8 cellular contexts compared by ENCODE assay signal in genomic region chr19:56403261-56403660, GRCh38. TPM values are rescaled to one million over a fixed set of nuclear protein-coding genes. Genes with fewer than 3 reads are reported as not detected.
A peak's percentile ranks its signal among the peaks of the same experiment; 100 is the strongest.
DNase-seq lines count a peak whose midpoint lies in the region; ATAC-seq and TF ChIP-seq lines count a peak whose summit lies in the region.

No MANE protein-coding gene starts in this region.

- no peaks in the 10 kb centered on the region for H3F3A ChIP-seq in GM23338 (replicated peaks; ENCODE audit: low read depth)

- H3K4me3 ChIP-seq in AG04450 (ENCODE audit: low read depth, low read length) (peak overlapping the region; percentile 96), GM23338 (peak overlapping the region; percentile 88), iPS-18a (ENCODE audit: low read length) (peak overlapping the region; percentile 86)

- POLR2A ChIA-PET in AG04450 (lab: Yijun Ruan, JAX), result interaction anchor here (0.6 to 1.1 kb wide), 7 partner anchors 10 to 1171 kb away, joined by 3 to 5 read pairs (median 3); partner anchors contain the start of genes ZNF582, ZNF71 and ZNF787

- H3K36me3 ChIP-seq in GM23338 (ENCODE audit: insufficient read depth) (peaks cover 19% of the 10 kb centered on the region), iPS-18a (ENCODE audit: control insufficient read depth, low read depth, low read length) (peaks cover 6% of the 10 kb centered on the region)

- H3K9me3 ChIP-seq in AG04450 (ENCODE audit: control insufficient read depth, insufficient read depth, low read length) (peaks cover 46% of the 10 kb centered on the region), iPS-18a (ENCODE audit: control insufficient read depth, low read depth, low read length) (peaks cover 10% of the 10 kb centered on the region)

- H3K4me3 Mint-ChIP-seq in GM23338, result peak overlapping the region; percentile 94
- peak overlapping the region; percentile 93 for H3K4me3 Mint-ChIP-seq in activated T-helper 1 cell treated with anti-CD3 and anti-CD28 coated beads, Interleukin-12 subunit alpha, Interleukin-12 subunit beta, Interleukin-2, Interleukin-4 antibody, amounts not matched to agents 30 ng/mL and 10 ng/mL and 1 ng/mL, durations not matched to agents 14 hours and 24 hours and 36 hours
- peak overlapping the region; percentile 79 for H3K4me3 Mint-ChIP-seq in stimulated activated memory B cell treated with anti-CD40 and anti-IgM and Interleukin-4, amounts not matched to agents 10 μg/mL and 1 μg/mL and 100 μg/mL, for 72 hours

- no peak for ATAC-seq in GM23338
- ATAC-seq in stimulated activated memory B cell treated with anti-CD40 and anti-IgM and Interleukin-4, amounts not matched to agents 10 μg/mL and 1 μg/mL and 100 μg/mL, for 72 hours, result peak; percentile 49
- no peak for ATAC-seq in GM19328 (IDR thresholded peaks at IDR 0.05; ENCODE audit: unreplicated experiment)

- H3K27ac Mint-ChIP-seq in GM23338, result no peak overlapping the region; the same call in 1 of the 2 replicates
- peak overlapping the region; percentile 96 for H3K27ac Mint-ChIP-seq in activated T-helper 1 cell treated with anti-CD3 and anti-CD28 coated beads, Interleukin-12 subunit alpha, Interleukin-12 subunit beta, Interleukin-2, Interleukin-4 antibody, amounts not matched to agents 30 ng/mL and 10 ng/mL and 1 ng/mL, durations not matched to agents 14 hours and 24 hours and 36 hours
- peak overlapping the region; percentile 99 for H3K27ac Mint-ChIP-seq in stimulated activated memory B cell treated with anti-CD40 and anti-IgM and Interleukin-4, amounts not matched to agents 10 μg/mL and 1 μg/mL and 100 μg/mL, for 72 hours

- peaks cover 4% of the 10 kb centered on the region; the same call in 1 of the 2 replicates for H3K79me2 ChIP-seq in GM23338 (replicated peaks; ENCODE audit: insufficient read depth)

- no peak for TF ChIP-seq CTCF in AG04450 (IDR thresholded peaks at IDR 0.05; ENCODE audit: low read depth, low read length)
- TF ChIP-seq CTCF in GM23338 (conservative IDR thresholded peaks at IDR 0.05; ENCODE audit: low read depth in 2 of 2), result no peak

- H3K4me2 ChIP-seq in GM23338, result peak overlapping the region; percentile 94

- peak overlapping the region; percentile 100 for H2AFZ ChIP-seq in GM23338

- H3K36me3 Mint-ChIP-seq in GM23338 (ENCODE audit: low read depth), result peaks cover 70% of the 10 kb centered on the region
- peaks cover 26% of the 10 kb centered on the region for H3K36me3 Mint-ChIP-seq in activated T-helper 1 cell treated with anti-CD3 and anti-CD28 coated beads, Interleukin-12 subunit alpha, Interleukin-12 subunit beta, Interleukin-2, Interleukin-4 antibody, amounts not matched to agents 30 ng/mL and 10 ng/mL and 1 ng/mL, durations not matched to agents 14 hours and 24 hours and 36 hours (ENCODE audit: low read depth)
- H3K36me3 Mint-ChIP-seq in stimulated activated memory B cell treated with anti-CD40 and anti-IgM and Interleukin-4, amounts not matched to agents 10 μg/mL and 1 μg/mL and 100 μg/mL, for 72 hours, result peaks cover 70% of the 10 kb centered on the region

- H3K4me1 Mint-ChIP-seq in GM23338, result peaks cover 10% of the 10 kb centered on the region
- H3K4me1 Mint-ChIP-seq in activated T-helper 1 cell treated with anti-CD3 and anti-CD28 coated beads, Interleukin-12 subunit alpha, Interleukin-12 subunit beta, Interleukin-2, Interleukin-4 antibody, amounts not matched to agents 30 ng/mL and 10 ng/mL and 1 ng/mL, durations not matched to agents 14 hours and 24 hours and 36 hours (ENCODE audit: low read depth), result peaks cover 23% of the 10 kb centered on the region
- peaks cover 30% of the 10 kb centered on the region for H3K4me1 Mint-ChIP-seq in stimulated activated memory B cell treated with anti-CD40 and anti-IgM and Interleukin-4, amounts not matched to agents 10 μg/mL and 1 μg/mL and 100 μg/mL, for 72 hours

- H3K9ac ChIP-seq in iPS-18a (ENCODE audit: low read length), result peak overlapping the region; percentile 87

- intact Hi-C loops in activated T-helper 1 cell treated with anti-CD3 and anti-CD28 coated beads, Interleukin-12 subunit alpha, Interleukin-12 subunit beta, Interleukin-2, Interleukin-4 antibody, amounts not matched to agents 30 ng/mL and 10 ng/mL and 1 ng/mL, durations not matched to agents 14 hours and 24 hours and 36 hours (cut with micrococcal nuclease), result loop anchor here (2.0 to 5.0 kb wide), 3 partner anchors 34 to 281 kb away; partner anchors contain the start of gene ZNF787

- H3K27ac ChIP-seq in AG04450 (ENCODE audit: low read depth, low read length) (peak overlapping the region; percentile 91), GM23338 (ENCODE audit: low read depth) (no peak overlapping the region), iPS-18a (ENCODE audit: low read length) (no peak overlapping the region)

- H4K20me1 ChIP-seq in GM23338 (replicated peaks; ENCODE audit: insufficient read depth), result no peaks in the 10 kb centered on the region

- peaks cover 70% of the 10 kb centered on the region for H3K9me3 Mint-ChIP-seq in GM23338
- peaks cover 77% of the 10 kb centered on the region for H3K9me3 Mint-ChIP-seq in activated T-helper 1 cell treated with anti-CD3 and anti-CD28 coated beads, Interleukin-12 subunit alpha, Interleukin-12 subunit beta, Interleukin-2, Interleukin-4 antibody, amounts not matched to agents 30 ng/mL and 10 ng/mL and 1 ng/mL, durations not matched to agents 14 hours and 24 hours and 36 hours
- H3K9me3 Mint-ChIP-seq in stimulated activated memory B cell treated with anti-CD40 and anti-IgM and Interleukin-4, amounts not matched to agents 10 μg/mL and 1 μg/mL and 100 μg/mL, for 72 hours, result peaks cover 33% of the 10 kb centered on the region

- H3K9me2 ChIP-seq in GM23338 (ENCODE audit: insufficient read depth), result no peaks in the 10 kb centered on the region

- CTCF ChIA-PET in AG04450 (lab: Charles Lee), result interaction anchor here (0.6 to 3.4 kb wide), 2 partner anchors 10 to 900 kb away, joined by 3 to 19 read pairs; partner anchors contain the start of gene ZNF582

- H3K27me3 ChIP-seq in AG04450 (ENCODE audit: control insufficient read depth, insufficient read depth, low read length) (no peaks in the 10 kb centered on the region), GM23338 (ENCODE audit: insufficient read depth) (no peaks in the 10 kb centered on the region), iPS-18a (ENCODE audit: control insufficient read depth, insufficient read depth, low read length) (no peaks in the 10 kb centered on the region)

- peaks cover 11% of the 10 kb centered on the region for H3K27me3 Mint-ChIP-seq in GM23338 (ENCODE audit: insufficient read depth, low read depth, poor library complexity)
- no peaks in the 10 kb centered on the region for H3K27me3 Mint-ChIP-seq in activated T-helper 1 cell treated with anti-CD3 and anti-CD28 coated beads, Interleukin-12 subunit alpha, Interleukin-12 subunit beta, Interleukin-2, Interleukin-4 antibody, amounts not matched to agents 30 ng/mL and 10 ng/mL and 1 ng/mL, durations not matched to agents 14 hours and 24 hours and 36 hours (ENCODE audit: insufficient read depth)
- H3K27me3 Mint-ChIP-seq in stimulated activated memory B cell treated with anti-CD40 and anti-IgM and Interleukin-4, amounts not matched to agents 10 μg/mL and 1 μg/mL and 100 μg/mL, for 72 hours, result no peaks in the 10 kb centered on the region

- peaks cover 8% of the 10 kb centered on the region; the same call in 1 of the 2 replicates for H3K4me1 ChIP-seq in GM23338 (ENCODE audit: insufficient read depth)
- H3K4me1 ChIP-seq in iPS-18a (ENCODE audit: control insufficient read depth, low read depth, low read length), result no peaks in the 10 kb centered on the region

- DNase-seq in AG04450 (ENCODE audit: low read depth, low spot score) (peak; percentile 3), GM23338 (ENCODE audit: low spot score) (no peak), NCI-H1694 treated with DMSO at 0.1 percent for 48 hours (lab: John Stamatoyannopoulos, UW) (no peak), foreskin melanocyte (no peak)
- DNase-seq in activated T-helper 1 cell treated with anti-CD3 and anti-CD28 coated beads, Interleukin-12 subunit alpha, Interleukin-12 subunit beta, Interleukin-2, Interleukin-4 antibody, amounts not matched to agents 30 ng/mL and 10 ng/mL and 1 ng/mL, durations not matched to agents 14 hours and 24 hours and 36 hours (ENCODE audit: low spot score), result no peak

TF ChIP-seq in GM23338, 12 proteins besides CTCF, POLR2A, EP300 and RAD21 (continues in another document):
- TF ChIP-seq CREB1 (CRISPR knock-in tag; IDR thresholded peaks at IDR 0.05; ENCODE audit: low read depth) (no peak), POLR2AphosphoS5 (IDR thresholded peaks at IDR 0.05; ENCODE audit: low read depth) (no peak), EZH2 (IDR thresholded peaks at IDR 0.05; ENCODE audit: low read depth, unreplicated experiment) (no peak), ETS1 (IDR thresholded peaks at IDR 0.05) (no peak), STAT1 (IDR thresholded peaks at IDR 0.05; ENCODE audit: unreplicated experiment) (no peak), ZNF114 (CRISPR knock-in tag; IDR thresholded peaks at IDR 0.05) (no peak), JUNB (IDR thresholded peaks at IDR 0.05; ENCODE audit: unreplicated experiment) (no peak)

RNA-seq across cellular contexts. Expression of gene ZNF583, which starts 0.9 kb away (rescaled TPM):
- polyA plus RNA-seq in AG04450 (2011; rRNA removed) (4.5 and 6.2 TPM in 2 replicates), GM23338 (2016; fragmentation: Nextera tagmentation; extraction: Ambion mirVana) (3.6 and 6.3 TPM in 2 replicates)
- polyA minus RNA-seq in AG04450 (2011; rRNA and poly(A)+ RNA removed), result 4.5 and 7.0 TPM in 2 replicates
- total RNA-seq in GM23338 (2014; rRNA removed; shearing (Covaris generic)), result 2.4 and 4.0 TPM in 2 replicates
- 1.4 and 2.1 TPM in 2 replicates for total RNA-seq in activated T-helper 1 cell treated with anti-CD3 and anti-CD28 coated beads, Interleukin-12 subunit alpha, Interleukin-12 subunit beta, Interleukin-2, Interleukin-4 antibody, amounts not matched to agents 30 ng/mL and 10 ng/mL and 1 ng/mL, durations not matched to agents 14 hours and 24 hours and 36 hours

RNA-seq across cellular contexts. Expression of gene ZNF582, which starts 9.9 kb away (rescaled TPM):
- polyA plus RNA-seq in AG04450 (2011; rRNA removed), result 3.1 and 3.9 TPM in 2 replicates
- 1.1 and 2.5 TPM in 2 replicates for polyA minus RNA-seq in AG04450 (2011; rRNA and poly(A)+ RNA removed)
- total RNA-seq in GM23338 (2014; rRNA removed; shearing (Covaris generic)), result 3.9 and 8.0 TPM in 2 replicates
- polyA plus RNA-seq in GM23338 (2016; fragmentation: Nextera tagmentation; extraction: Ambion mirVana), result 4.1 and 5.0 TPM in 2 replicates
- 1.2 and 1.3 TPM in 2 replicates for total RNA-seq in activated T-helper 1 cell treated with anti-CD3 and anti-CD28 coated beads, Interleukin-12 subunit alpha, Interleukin-12 subunit beta, Interleukin-2, Interleukin-4 antibody, amounts not matched to agents 30 ng/mL and 10 ng/mL and 1 ng/mL, durations not matched to agents 14 hours and 24 hours and 36 hours
